9 cellular contexts compared by ENCODE assay signal in the genomic region with DNA sequence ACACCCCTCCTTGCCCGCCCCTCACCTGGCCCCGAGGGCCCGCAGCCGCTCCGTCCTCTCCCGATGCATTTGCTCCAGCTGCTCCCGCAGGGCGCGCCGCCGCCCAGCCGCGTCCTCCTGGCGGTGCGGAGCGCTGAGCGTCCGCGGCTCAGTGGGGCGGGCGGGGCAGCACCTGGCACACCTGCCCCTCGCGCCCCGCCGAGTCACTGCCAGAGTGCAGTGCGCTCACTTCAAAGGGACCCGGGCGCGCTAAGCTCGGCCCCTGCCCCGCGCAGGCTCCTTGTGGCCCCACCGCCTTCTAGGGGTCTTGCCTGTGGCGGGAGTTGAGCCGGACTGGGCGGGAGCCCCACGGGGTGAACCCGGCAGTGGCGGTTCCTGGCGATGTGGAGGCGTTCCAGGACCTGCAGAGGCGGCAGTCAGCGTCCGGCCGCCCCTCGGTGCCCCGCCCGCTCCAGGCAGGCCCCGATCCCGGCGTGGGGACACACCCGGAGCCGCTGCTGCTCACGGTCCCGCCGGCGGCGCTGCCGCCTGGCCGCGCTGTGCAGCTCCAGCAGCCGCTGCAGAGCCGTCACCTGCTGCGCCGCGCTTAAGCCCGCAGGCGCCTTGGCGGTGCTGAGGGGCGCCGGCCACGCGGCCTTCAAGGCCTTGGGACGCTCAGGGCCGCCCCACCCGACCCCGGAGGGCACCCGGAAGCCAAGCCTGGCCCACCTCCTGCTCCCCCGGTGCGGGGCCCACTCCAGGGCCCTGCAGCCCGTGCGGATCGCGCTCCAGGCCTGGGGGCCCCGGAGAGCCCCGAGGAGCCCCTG. TPM values are rescaled to one million over a fixed set of nuclear protein-coding genes. Genes with fewer than 3 reads are reported as not detected.
A peak's percentile ranks its signal among the peaks of the same experiment; 100 is the strongest.
DNase-seq lines count a peak whose midpoint lies in the region; ATAC-seq, FAIRE-seq and TF ChIP-seq lines count a peak whose summit lies in the region.
"Had no signal": no experiment of that assay in that cellular context is flagged by ENCODE, and none has a peak within 500 bp of the region (broad histone marks: within the 10 kb centered on the region; RNA-seq: fewer than 3 reads in every experiment).

No MANE protein-coding gene starts in this region.

- CTCF ChIA-PET in Caco-2 (lab: Charles Lee) = interaction anchor here (0.8 to 1.8 kb wide), 4 partner anchors 9 to 41 kb away, joined by 3 to 5 read pairs (median 4); no protein-coding TSS in a partner anchor
- CTCF ChIA-PET in H1 (lab: Charles Lee; ENCODE audit: partially characterized antibody) = interaction anchor here (0.6 to 8.2 kb wide), 10 partner anchors 8 to 408 kb away, joined by 3 to 81 read pairs (median 4); no protein-coding TSS in a partner anchor

- H3K4me3 ChIP-seq in Caco-2 (ENCODE audit: low read depth, low read length) (peak overlapping the region; percentile 57), LNCaP clone FGC (ENCODE audit: low read depth, low read length) (peak overlapping the region; percentile 53), H1 (ENCODE audit: extremely low read depth in 1 of 4, insufficient read depth in 2 of 4, low read depth in 3 of 4, low read length in 4 of 4) (peak overlapping the region; percentile 49 to 73 (median 57))

- H3K4me1 Mint-ChIP-seq in Caco-2 (ENCODE audit: low read depth, unreplicated experiment) = peaks cover 7% of the 10 kb centered on the region
- H3K4me1 Mint-ChIP-seq in stimulated activated naive CD8-positive, alpha-beta T cell treated with anti-CD3 and anti-CD28 coated beads, Interleukin-15, amount 100 ng/mL, for 72 hours = peaks cover 30% of the 10 kb centered on the region

- TF ChIP-seq CTCF in Caco-2 (IDR thresholded peaks at IDR 0.05; ENCODE audit: insufficient read depth in 1 of 2, low read depth in 1 of 2, low read length in 1 of 2, severe bottlenecking in 1 of 2, unreplicated experiment in 1 of 2) (peak in 1 of 2 experiments; percentile 10), GM20000 (IDR thresholded peaks at IDR 0.05; ENCODE audit: extremely low read depth, missing control alignments) (no peak), LNCaP clone FGC (IDR thresholded peaks at IDR 0.05; ENCODE audit: control insufficient read depth, extremely low read depth, insufficient read depth) (peak; percentile 47), H1 (IDR thresholded peaks at IDR 0.05; ENCODE audit: control extremely low read depth in 1 of 3, insufficient read depth in 1 of 3, low read depth in 1 of 3, low read length in 3 of 3) (no peak)

- ATAC-seq in stimulated activated naive CD8-positive, alpha-beta T cell treated with anti-CD3 and anti-CD28 coated beads, Interleukin-15, amount 100 ng/mL, for 72 hours = peak; percentile 88
- no peak for ATAC-seq in HG03108 (IDR thresholded peaks at IDR 0.05; ENCODE audit: unreplicated experiment)

- H3K23me2 ChIP-seq in H1 (ENCODE audit: low read depth, low read length) = peaks cover 10% of the 10 kb centered on the region

- no peak overlapping the region for H2AFZ ChIP-seq in H1 (ENCODE audit: low read length)

- no peaks in the 10 kb centered on the region for H3K9me3 Mint-ChIP-seq in Caco-2 (ENCODE audit: unreplicated experiment)
- no peaks in the 10 kb centered on the region for H3K9me3 Mint-ChIP-seq in stimulated activated naive CD8-positive, alpha-beta T cell treated with anti-CD3 and anti-CD28 coated beads, Interleukin-15, amount 100 ng/mL, for 72 hours
- H3K9me3 Mint-ChIP-seq: T-helper 1 cell treated with Interleukin-12 subunit alpha and Interleukin-12 subunit beta and Interleukin-4 antibody, amounts not matched to agents 30 μg/mL and 1 μg/mL, for 36 hours had no signal

- H3K27me3 Mint-ChIP-seq in Caco-2 (ENCODE audit: insufficient read depth, unreplicated experiment) = peaks cover 3% of the 10 kb centered on the region
- H3K27me3 Mint-ChIP-seq in stimulated activated naive CD8-positive, alpha-beta T cell treated with anti-CD3 and anti-CD28 coated beads, Interleukin-15, amount 100 ng/mL, for 72 hours = peaks cover 16% of the 10 kb centered on the region

- no peak overlapping the region for H2BK120ac ChIP-seq in H1 (replicated peaks; ENCODE audit: low read depth, low read length)

- peaks cover 5% of the 10 kb centered on the region for H3K36me3 Mint-ChIP-seq in Caco-2 (ENCODE audit: insufficient read depth, unreplicated experiment)

- H2BK15ac ChIP-seq in H1 (ENCODE audit: low read length) = peak overlapping the region; percentile 61; the same call in 1 of the 2 replicates

- intact Hi-C loops in Caco-2 (cut with micrococcal nuclease; ENCODE audit: unreplicated experiment) = loop anchor here (1.0 kb wide), 1 partner anchor 11 kb away; no protein-coding TSS in a partner anchor

- no peak overlapping the region for H2BK12ac ChIP-seq in H1 (ENCODE audit: low read depth, low read length)

- H3K14ac ChIP-seq in H1 (ENCODE audit: insufficient read length) = no peak overlapping the region

- H3K4me2 ChIP-seq in H1 (ENCODE audit: insufficient read depth in 1 of 2, low read depth in 2 of 2, low read length in 2 of 2) = peak overlapping the region; percentile 82 to 87

- no peak overlapping the region for H3K27ac ChIP-seq in H1 (ENCODE audit: low read depth, low read length)

- POLR2A ChIA-PET in Caco-2 (lab: Charles Lee) (interaction anchor here (0.9 to 1.5 kb wide), 3 partner anchors 10 to 131 kb away, joined by 3 to 4 read pairs (median 3); no protein-coding TSS in a partner anchor), H1 (lab: Charles Lee; ENCODE audit: partially characterized antibody) (interaction anchor here (0.8 to 4.5 kb wide), 11 partner anchors 9 to 42 kb away, joined by 3 to 27 read pairs (median 4); partner anchors contain the start of gene KCP)

- H3K4me3 Mint-ChIP-seq in Caco-2 (ENCODE audit: unreplicated experiment) = peak overlapping the region; percentile 79
- peak overlapping the region; percentile 59 to 79 for H3K4me3 Mint-ChIP-seq in stimulated activated naive CD8-positive, alpha-beta T cell treated with anti-CD3 and anti-CD28 coated beads, Interleukin-15, amount 100 ng/mL, for 72 hours

- no peak overlapping the region for H3K4ac ChIP-seq in H1 (replicated peaks; ENCODE audit: insufficient read length, low read depth, low read length)

- H3K23ac ChIP-seq in H1 (ENCODE audit: insufficient read length) = no peak overlapping the region

- H3K4me1 ChIP-seq in Caco-2 (peaks cover 12% of the 10 kb centered on the region; the same call in 1 of the 2 replicates), H1 (replicated peaks in 1 of 4; ENCODE audit: control insufficient read depth in 3 of 4, insufficient read depth in 4 of 4, low read length in 3 of 4) (peaks cover 0 to 18% (median 12%) of the 10 kb centered on the region in 4 experiments; a peak in 6 of 7 replicates)

- no peak overlapping the region for H3K27ac Mint-ChIP-seq in Caco-2 (ENCODE audit: unreplicated experiment)
- no peak overlapping the region for H3K27ac Mint-ChIP-seq in stimulated activated naive CD8-positive, alpha-beta T cell treated with anti-CD3 and anti-CD28 coated beads, Interleukin-15, amount 100 ng/mL, for 72 hours
- H3K27ac Mint-ChIP-seq: T-helper 1 cell treated with Interleukin-12 subunit alpha and Interleukin-12 subunit beta and Interleukin-4 antibody, amounts not matched to agents 30 μg/mL and 1 μg/mL, for 36 hours had no signal

- no peaks in the 10 kb centered on the region; the same call in 1 of the 2 replicates for H3K79me1 ChIP-seq in H1 (ENCODE audit: low read depth, low read length)

- peak overlapping the region; percentile 73 for H4K8ac ChIP-seq in H1 (ENCODE audit: extremely low read depth, insufficient read depth, low read length)

- no TSS peak for BruUV-seq in Caco-2 (replicated peaks; lab: Mats Ljungman, UMichigan)

- H3K56ac ChIP-seq in H1 (replicated peaks; ENCODE audit: insufficient read length, low read depth, low read length) = no peak overlapping the region

- no peak for FAIRE-seq in H1 (lab: Jason Lieb, UNC)

- no peak for TF ChIP-seq RAD21 in H1 (IDR thresholded peaks at IDR 0.05 in 1 of 2, conservative IDR thresholded peaks at IDR 0.05 in 1 of 2; ENCODE audit: low read depth in 2 of 2, low read length in 2 of 2)

- no peak overlapping the region for H4K91ac ChIP-seq in H1 (replicated peaks; ENCODE audit: insufficient read length, low read length)

- TF ChIP-seq EP300 in H1 (IDR thresholded peaks at IDR 0.05; ENCODE audit: borderline replicate concordance in 1 of 2, low read depth in 2 of 2, low read length in 2 of 2) = no peak

- H3K36me3 ChIP-seq in Caco-2 (ENCODE audit: control insufficient read depth, insufficient read depth, low read length) = no peaks in the 10 kb centered on the region; the same call in 1 of the 2 replicates
- H3K36me3 ChIP-seq in H1 (ENCODE audit: control insufficient read depth in 2 of 4, insufficient read depth in 4 of 4, low read length in 3 of 4) = no peaks in the 10 kb centered on the region

- no peaks in the 10 kb centered on the region for H3K79me2 ChIP-seq in H1 (ENCODE audit: control insufficient read depth in 1 of 2, insufficient read depth in 2 of 2, low read length in 2 of 2)

- no peak overlapping the region for H2BK20ac ChIP-seq in H1 (ENCODE audit: low read length)

- TF ChIP-seq POLR2A in H1 (IDR thresholded peaks at IDR 0.05; ENCODE audit: control extremely low read depth in 1 of 2, low read depth in 2 of 2, low read length in 2 of 2) = no peak

- 3% methylated on average over 65 of the region's 86 CpGs; no CpG with 5 or more reads in 1 of the 2 experiments for WGBS in H1 (ENCODE audit: extremely low coverage in 1 of 2, insufficient coverage in 1 of 2, insufficient read length in 1 of 2, insufficient replicate concordance in 2 of 2, low coverage in 1 of 2, low lambda C conversion rate in 2 of 2, missing lambda C conversion rate in 1 of 2), 2 experiments

- no peak overlapping the region for H2BK5ac ChIP-seq in H1 (ENCODE audit: low read depth, low read length)

- H4K5ac ChIP-seq in H1 (ENCODE audit: insufficient read length, low read depth, low read length) = no peak overlapping the region

- peak; percentile 66 to 79 for DNase-seq in Caco-2
- DNase-seq in GM20000 (ENCODE audit: low spot score) = peak; percentile 84
- no peak for DNase-seq in LNCaP clone FGC (ENCODE audit: low read depth)
- DNase-seq in activated CD4-positive, alpha-beta T cell treated with anti-CD3 and anti-CD28 coated beads, Interleukin-2, amount 50 U/mL, for 1 hour = peak; percentile 39
- peak in 1 of 2 experiments; percentile 81 for DNase-seq in H1 (ENCODE audit: low read depth in 1 of 2, low spot score in 2 of 2)
- DNase-seq in midbrain (lab: John Stamatoyannopoulos, UW) = peak; percentile 34
- DNase-seq in stimulated activated naive CD8-positive, alpha-beta T cell treated with anti-CD3 and anti-CD28 coated beads, Interleukin-15, amount 100 ng/mL, for 72 hours = peak; percentile 66 to 70

- no peak overlapping the region for H2AK5ac ChIP-seq in H1 (ENCODE audit: low read depth, low read length)

- no peaks in the 10 kb centered on the region for H3K27me3 ChIP-seq in Caco-2 (replicated peaks; ENCODE audit: control insufficient read depth, insufficient read depth, low read length)
- H3K27me3 ChIP-seq in H1 (replicated peaks in 1 of 4; ENCODE audit: control insufficient read depth in 3 of 4, extremely low read depth in 1 of 4, insufficient read depth in 3 of 4, low read length in 3 of 4) = peaks cover 5 to 42% (median 36%) of the 10 kb centered on the region in 4 experiments

- H4K20me1 ChIP-seq in H1 (replicated peaks in 1 of 2; ENCODE audit: control insufficient read depth in 1 of 2, insufficient read depth in 2 of 2, low read length in 2 of 2) = peaks cover 3 to 18% of the 10 kb centered on the region in 2 experiments

- H3K9ac ChIP-seq in H1 (replicated peaks in 1 of 4; ENCODE audit: extremely low read depth in 1 of 4, low read depth in 3 of 4, low read length in 3 of 4) = peak overlapping the region in 2 of 4 experiments; percentile 13 to 25; a peak in 1 of 7 replicates

- no peaks in the 10 kb centered on the region for H3K9me3 ChIP-seq in Caco-2
- no peaks in the 10 kb centered on the region for H3K9me3 ChIP-seq in H1 (ENCODE audit: insufficient read depth in 2 of 2, low read depth in 1 of 2, low read length in 1 of 2)

- H3K18ac ChIP-seq in H1 (ENCODE audit: extremely low read depth, low read length) = peak overlapping the region; percentile 78

RNA-seq across cellular contexts. Expression of gene ATP6V1F, which starts 6.7 kb away (rescaled TPM):
- total RNA-seq in Caco-2 (2022) = 162 and 168 TPM in 2 replicates
- 104 TPM in 2 replicates for total RNA-seq in H1 (2021; fragmentation: NEBNext Ultra II Directional; extraction: Animal tissue kit (Norgen Biotek cat#: 25700))
- 318 and 344 TPM in 2 replicates for polyA plus RNA-seq in H1 (2011; rRNA removed)
- 227 TPM for polyA plus RNA-seq in H1 (2011; cell fraction: cytosol; rRNA removed)
- 147 TPM for polyA plus RNA-seq in H1 (2011; cell fraction: nucleus; rRNA removed)
- 165 to 195 TPM (median 180 TPM) in 4 replicates for polyA plus RNA-seq in H1 (2012, experiment 1 of 2)
- polyA plus RNA-seq in H1 (2012, experiment 2 of 2) = 412 TPM
- polyA plus RNA-seq in H1 (2013, experiment 1 of 2) = 164 TPM
- polyA plus RNA-seq in H1 (2013, experiment 2 of 2) = 168 TPM
- polyA minus RNA-seq in H1 (2011; rRNA and poly(A)+ RNA removed) = 36.9 and 39.0 TPM in 2 replicates
- polyA minus RNA-seq in H1 (2011; cell fraction: cytosol; rRNA and poly(A)+ RNA removed) = 25.6 TPM
- polyA minus RNA-seq in H1 (2011; cell fraction: nucleus; rRNA and poly(A)+ RNA removed) = 35.3 TPM

RNA-seq across cellular contexts. Expression of gene FLNC, which starts 39.1 kb away (rescaled TPM):
- total RNA-seq in Caco-2 (2022) = 108 and 128 TPM in 2 replicates
- 10.7 and 12.0 TPM in 2 replicates for total RNA-seq in H1 (2021; fragmentation: NEBNext Ultra II Directional; extraction: Animal tissue kit (Norgen Biotek cat#: 25700))
- 1.9 and 3.3 TPM in 2 replicates for polyA plus RNA-seq in H1 (2011; rRNA removed)
- polyA plus RNA-seq in H1 (2011; cell fraction: cytosol; rRNA removed) = 2.3 TPM
- polyA plus RNA-seq in H1 (2011; cell fraction: nucleus; rRNA removed) = 9.5 TPM
- polyA plus RNA-seq in H1 (2012, experiment 1 of 2) = 5.2 to 7.9 TPM (median 6.6 TPM) in 4 replicates
- polyA plus RNA-seq in H1 (2012, experiment 2 of 2) = 5.2 TPM
- polyA plus RNA-seq in H1 (2013, experiment 1 of 2) = 8.3 TPM
- 7.8 TPM for polyA plus RNA-seq in H1 (2013, experiment 2 of 2)
- 4.5 and 5.1 TPM in 2 replicates for polyA minus RNA-seq in H1 (2011; rRNA and poly(A)+ RNA removed)
- 7.1 TPM for polyA minus RNA-seq in H1 (2011; cell fraction: cytosol; rRNA and poly(A)+ RNA removed)
- 5.7 TPM for polyA minus RNA-seq in H1 (2011; cell fraction: nucleus; rRNA and poly(A)+ RNA removed)

RNA-seq across cellular contexts. Expression of gene KCP, which starts 41.2 kb away (rescaled TPM):
- 0.23 and 0.50 TPM in 2 replicates for total RNA-seq in Caco-2 (2022)
- total RNA-seq in H1 (2021; fragmentation: NEBNext Ultra II Directional; extraction: Animal tissue kit (Norgen Biotek cat#: 25700)) = 1.8 and 2.0 TPM in 2 replicates
- 1.3 and 2.1 TPM in 2 replicates for polyA plus RNA-seq in H1 (2011; rRNA removed)
- 1.6 TPM for polyA plus RNA-seq in H1 (2011; cell fraction: cytosol; rRNA removed)
- 8.1 TPM for polyA plus RNA-seq in H1 (2011; cell fraction: nucleus; rRNA removed)
- 1.1 to 2.3 TPM (median 1.6 TPM) in 4 replicates for polyA plus RNA-seq in H1 (2012, experiment 1 of 2)
- polyA plus RNA-seq in H1 (2012, experiment 2 of 2) = 0.51 TPM
- polyA plus RNA-seq in H1 (2013, experiment 1 of 2) = 1.8 TPM
- polyA plus RNA-seq in H1 (2013, experiment 2 of 2) = 1.5 TPM
- polyA minus RNA-seq in H1 (2011; rRNA and poly(A)+ RNA removed) = 1.1 and 1.4 TPM in 2 replicates
- polyA minus RNA-seq in H1 (2011; cell fraction: cytosol; rRNA and poly(A)+ RNA removed) = 0.59 TPM
- polyA minus RNA-seq in H1 (2011; cell fraction: nucleus; rRNA and poly(A)+ RNA removed) = 4.3 TPM
